4 cellular contexts compared by ENCODE assay signal in the genomic region with DNA sequence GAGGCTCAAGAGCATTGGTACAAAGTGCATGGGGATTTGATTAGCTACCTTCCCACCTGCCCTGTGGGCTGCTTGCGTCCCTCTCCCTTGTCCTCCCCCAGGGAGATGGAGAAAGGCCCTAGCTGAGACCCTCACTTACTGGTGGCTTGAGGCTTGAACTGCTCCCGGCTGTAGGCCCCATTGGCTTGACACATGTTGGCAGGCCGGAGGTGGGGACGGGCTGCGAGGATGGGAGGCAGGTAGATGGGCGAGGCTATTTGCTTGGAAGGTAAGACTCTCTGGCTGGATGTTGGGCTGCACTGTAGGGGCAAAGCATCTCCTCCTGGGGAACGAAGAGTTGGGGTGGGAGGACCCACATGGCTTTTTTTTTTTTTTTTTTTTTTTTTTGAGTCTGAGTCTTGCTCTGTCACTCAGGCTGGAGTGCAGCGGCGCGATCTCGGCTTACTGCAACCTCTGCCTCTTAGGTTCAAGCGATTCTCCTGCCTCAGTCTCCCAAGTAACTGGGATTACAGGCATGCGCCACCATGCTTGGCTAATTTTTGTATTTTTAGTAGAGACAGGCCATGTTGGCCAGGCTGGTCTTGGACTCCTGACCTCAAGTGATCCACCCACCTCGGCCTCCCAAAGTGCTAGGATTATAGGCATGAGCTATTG. TPM values are rescaled to one million over a fixed set of nuclear protein-coding genes. Genes with fewer than 3 reads are reported as not detected.
"Had no signal": no experiment of that assay in that cellular context is flagged by ENCODE, and none has a peak within 500 bp of the region (broad histone marks: within the 10 kb centered on the region; RNA-seq: fewer than 3 reads in every experiment).

No MANE protein-coding gene starts in this region.

RNA-seq across cellular contexts. Expression of gene C22orf23, which starts 6.1 kb away (rescaled TPM):
- total RNA-seq: HT-29 had no signal
- polyA plus RNA-seq: GM23338, IgD-negative memory B cell had no signal

RNA-seq across cellular contexts. Expression of gene SOX10, which starts 37.1 kb away (rescaled TPM):
- total RNA-seq: H4, HT-29 had no signal
- polyA plus RNA-seq: IgD-negative memory B cell had no signal
